In the genomic region with DNA sequence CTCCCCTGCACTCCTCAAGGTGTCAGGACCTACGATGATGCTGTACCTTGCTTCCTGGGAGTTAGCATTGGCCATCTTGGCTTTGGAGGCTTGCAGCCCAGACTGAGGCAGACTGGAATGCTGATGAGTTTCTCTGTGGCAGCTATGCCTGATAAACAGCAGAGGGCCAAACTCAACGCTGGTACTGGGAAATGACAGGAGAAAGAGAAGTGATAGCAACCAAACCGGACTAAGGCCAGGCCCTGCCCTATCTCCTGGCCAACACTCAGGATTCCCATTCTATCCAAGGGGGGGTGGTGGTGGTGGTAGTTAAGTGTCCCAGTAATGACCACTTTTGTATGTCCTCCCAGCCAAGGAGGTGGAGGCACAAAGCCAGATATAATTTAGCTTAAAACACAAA, we compare ENCODE assay signal across 14 cellular contexts.
DNase-seq lines count a peak whose midpoint lies in the region; ATAC-seq and TF ChIP-seq lines count a peak whose summit lies in the region.
"Had no signal": no experiment of that assay in that cellular context is flagged by ENCODE, and none has a peak within 500 bp of the region (broad histone marks: within the 10 kb centered on the region; RNA-seq: fewer than 3 reads in every experiment).

No MANE protein-coding gene starts in this region.

- BruUV-seq in Calu3 (replicated peaks; lab: Mats Ljungman, UMichigan) = no TSS peak

- CTCF ChIA-PET in Calu3 (lab: Charles Lee) = no interaction called here
- CTCF ChIA-PET in HEK293 (lab: Yijun Ruan, JAX) = interaction anchor here (0.6 to 1.9 kb wide), 4 partner anchors 11 to 592 kb away, joined by 3 to 6 read pairs (median 4); no protein-coding TSS in a partner anchor

- intact Hi-C loops in Calu3 (cut with micrococcal nuclease; ENCODE audit: unreplicated experiment) = no loop called here

- TF ChIP-seq CTCF in Calu3 (IDR thresholded peaks at IDR 0.05; ENCODE audit: unreplicated experiment) = no peak
- TF ChIP-seq CTCF in HEK293 (tag by site-specific recombination; IDR thresholded peaks at IDR 0.05) = 0 out of 2 replicates have a peak, but pooled peaks have one; percentile 24
- peak; percentile 45 for TF ChIP-seq CTCF in brain microvascular endothelial cell (IDR thresholded peaks at IDR 0.05; ENCODE audit: low read depth, low read length, missing control alignments)

- H3K27me3 ChIP-seq in brain microvascular endothelial cell (replicated peaks) = no peaks in the 10 kb centered on the region
- H3K27me3 ChIP-seq: gastroesophageal sphincter had no signal

- H3K27ac ChIP-seq in HEK293 (ENCODE audit: extremely low read depth, low read depth, low read length) = no peak overlapping the region
- H3K27ac ChIP-seq in brain microvascular endothelial cell = no peak overlapping the region
- H3K27ac ChIP-seq: gastroesophageal sphincter had no signal

- H3K4me1 Mint-ChIP-seq in Calu3 (ENCODE audit: low read depth, unreplicated experiment) = no peaks in the 10 kb centered on the region

- H3K9me3 Mint-ChIP-seq in Calu3 (ENCODE audit: low read depth, unreplicated experiment) = no peaks in the 10 kb centered on the region
- H3K9me3 Mint-ChIP-seq in activated naive CD4-positive, alpha-beta T cell treated with anti-CD3 and anti-CD28 coated beads, Interleukin-2, amount 50 U/mL, for 72 hours = no peaks in the 10 kb centered on the region
- H3K9me3 Mint-ChIP-seq: nephron had no signal

- POLR2A ChIA-PET in HEK293 (lab: Yijun Ruan, JAX) = no interaction called here

- H3K9me3 ChIP-seq in HEK293 (ENCODE audit: control insufficient read depth, insufficient read depth, low read depth, low read length) = no peaks in the 10 kb centered on the region
- H3K9me3 ChIP-seq: gastroesophageal sphincter had no signal

- H3K4me3 Mint-ChIP-seq in Calu3 (ENCODE audit: low read depth, unreplicated experiment) = no peak overlapping the region
- H3K4me3 Mint-ChIP-seq: nephron had no signal

- H3K4me3 ChIP-seq in HEK293 (ENCODE audit: low read depth, low read length) = no peak overlapping the region
- H3K4me3 ChIP-seq in brain microvascular endothelial cell (ENCODE audit: low read depth, low read length) = no peak overlapping the region
- H3K4me3 ChIP-seq: gastroesophageal sphincter had no signal

- no peaks in the 10 kb centered on the region for H3K4me1 ChIP-seq in HEK293 (ENCODE audit: control insufficient read depth, insufficient read depth, low read length)
- H3K4me1 ChIP-seq: gastroesophageal sphincter had no signal

- in situ Hi-C loops in brain microvascular endothelial cell (cut with HindIII; ENCODE audit: low pct_ligation_motif_present, low sequenced_read_pairs) = no loop called here

- ATAC-seq in left lobe of liver = peak; percentile 39
- ATAC-seq in GM18909 (IDR thresholded peaks at IDR 0.05; ENCODE audit: poor library complexity, unreplicated experiment) = no peak
- ATAC-seq in activated naive CD4-positive, alpha-beta T cell treated with anti-CD3 and anti-CD28 coated beads, Interleukin-2, amount 50 U/mL, for 72 hours = no peak
- ATAC-seq: gastroesophageal sphincter, left colon had no signal

- DNase-seq in Calu3 = peak; percentile 6
- DNase-seq in brain microvascular endothelial cell = no peak
- DNase-seq in left lobe of liver (ENCODE audit: low spot score) = no peak
- DNase-seq in NCI-H1930 (lab: John Stamatoyannopoulos, UW) = no peak
- DNase-seq in effector CD4-positive, alpha-beta T cell = no peak
- no peak for DNase-seq in activated naive CD4-positive, alpha-beta T cell treated with anti-CD3 and anti-CD28 coated beads, Interleukin-2, amount 50 U/mL, for 72 hours (ENCODE audit: low spot score in 2 of 2)
- DNase-seq: activated CD4-positive, alpha-beta T cell treated with anti-CD3 and anti-CD28 coated beads for 1 hour; activated T-cell treated with anti-CD3 and anti-CD28 coated beads, Interleukin-2, amount 50 U/mL, for 1 hour; C1 segment of cervical spinal cord; left colon had no signal

- no peaks in the 10 kb centered on the region for H3K36me3 Mint-ChIP-seq in Calu3 (ENCODE audit: insufficient read depth, unreplicated experiment)
- no peaks in the 10 kb centered on the region for H3K36me3 Mint-ChIP-seq in activated naive CD4-positive, alpha-beta T cell treated with anti-CD3 and anti-CD28 coated beads, Interleukin-2, amount 50 U/mL, for 72 hours

- H3K27ac Mint-ChIP-seq in Calu3 (ENCODE audit: unreplicated experiment) = no peak overlapping the region
- no peak overlapping the region for H3K27ac Mint-ChIP-seq in activated naive CD4-positive, alpha-beta T cell treated with anti-CD3 and anti-CD28 coated beads, Interleukin-2, amount 50 U/mL, for 72 hours
- H3K27ac Mint-ChIP-seq: nephron had no signal

- H3K27me3 Mint-ChIP-seq in Calu3 (ENCODE audit: unreplicated experiment) = no peaks in the 10 kb centered on the region

- no peaks in the 10 kb centered on the region for H3K36me3 ChIP-seq in HEK293 (ENCODE audit: control insufficient read depth in 2 of 2, insufficient read depth in 1 of 2, low read length in 2 of 2)
- no peaks in the 10 kb centered on the region for H3K36me3 ChIP-seq in brain microvascular endothelial cell (replicated peaks)
- H3K36me3 ChIP-seq: gastroesophageal sphincter had no signal

TF ChIP-seq in HEK293, 187 proteins besides CTCF, POLR2A, EP300 and RAD21 (continues in another document):
- no peak for TF ChIP-seq ZNF146 (tag by site-specific recombination; IDR thresholded peaks at IDR 0.05)
- TF ChIP-seq FEZF1 (tag by site-specific recombination; IDR thresholded peaks at IDR 0.05) = no peak
- no peak for TF ChIP-seq ZNF280D (tag by site-specific recombination; IDR thresholded peaks at IDR 0.05)
- no peak for TF ChIP-seq ZNF768 (tag by site-specific recombination; IDR thresholded peaks at IDR 0.05)
- no peak for TF ChIP-seq HOXD13 (CRISPR knock-in tag; IDR thresholded peaks at IDR 0.05; ENCODE audit: borderline replicate concordance)
- TF ChIP-seq REPIN1 (tag by site-specific recombination; IDR thresholded peaks at IDR 0.05; ENCODE audit: low read depth) = no peak
- TF ChIP-seq SCRT2 (tag by site-specific recombination; IDR thresholded peaks at IDR 0.05) = no peak
- TF ChIP-seq ZNF791 (tag by site-specific recombination; IDR thresholded peaks at IDR 0.05) = no peak
- TF ChIP-seq ZFP3 (tag by site-specific recombination; IDR thresholded peaks at IDR 0.05; ENCODE audit: low read depth) = no peak
- no peak for TF ChIP-seq ZNF571 (tag by site-specific recombination; IDR thresholded peaks at IDR 0.05)
- no peak for TF ChIP-seq ZBTB20 (tag by site-specific recombination; IDR thresholded peaks at IDR 0.05)
- TF ChIP-seq, protein P1, sequence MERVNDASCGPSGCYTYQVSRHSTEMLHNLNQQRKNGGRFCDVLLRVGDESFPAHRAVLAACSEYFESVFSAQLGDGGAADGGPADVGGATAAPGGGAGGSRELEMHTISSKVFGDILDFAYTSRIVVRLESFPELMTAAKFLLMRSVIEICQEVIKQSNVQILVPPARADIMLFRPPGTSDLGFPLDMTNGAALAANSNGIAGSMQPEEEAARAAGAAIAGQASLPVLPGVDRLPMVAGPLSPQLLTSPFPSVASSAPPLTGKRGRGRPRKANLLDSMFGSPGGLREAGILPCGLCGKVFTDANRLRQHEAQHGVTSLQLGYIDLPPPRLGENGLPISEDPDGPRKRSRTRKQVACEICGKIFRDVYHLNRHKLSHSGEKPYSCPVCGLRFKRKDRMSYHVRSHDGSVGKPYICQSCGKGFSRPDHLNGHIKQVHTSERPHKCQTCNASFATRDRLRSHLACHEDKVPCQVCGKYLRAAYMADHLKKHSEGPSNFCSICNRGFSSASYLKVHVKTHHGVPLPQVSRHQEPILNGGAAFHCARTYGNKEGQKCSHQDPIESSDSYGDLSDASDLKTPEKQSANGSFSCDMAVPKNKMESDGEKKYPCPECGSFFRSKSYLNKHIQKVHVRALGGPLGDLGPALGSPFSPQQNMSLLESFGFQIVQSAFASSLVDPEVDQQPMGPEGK (tag by site-specific recombination; IDR thresholded peaks at IDR 0.05) = no peak
- TF ChIP-seq ZNF561 (tag by site-specific recombination; IDR thresholded peaks at IDR 0.05; ENCODE audit: borderline replicate concordance) = no peak
- TF ChIP-seq, protein P2, sequence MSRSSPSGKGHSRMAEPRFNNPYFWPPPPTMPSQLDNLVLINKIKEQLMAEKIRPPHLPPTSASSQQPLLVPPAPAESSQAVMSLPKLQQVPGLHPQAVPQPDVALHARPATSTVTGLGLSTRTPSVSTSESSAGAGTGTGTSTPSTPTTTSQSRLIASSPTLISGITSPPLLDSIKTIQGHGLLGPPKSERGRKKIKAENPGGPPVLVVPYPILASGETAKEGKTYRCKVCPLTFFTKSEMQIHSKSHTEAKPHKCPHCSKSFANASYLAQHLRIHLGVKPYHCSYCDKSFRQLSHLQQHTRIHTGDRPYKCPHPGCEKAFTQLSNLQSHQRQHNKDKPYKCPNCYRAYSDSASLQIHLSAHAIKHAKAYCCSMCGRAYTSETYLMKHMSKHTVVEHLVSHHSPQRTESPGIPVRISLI (tag by site-specific recombination; IDR thresholded peaks at IDR 0.05) = no peak
- TF ChIP-seq OVOL3 (tag by site-specific recombination; IDR thresholded peaks at IDR 0.05) = no peak
- TF ChIP-seq ZNF621 (tag by site-specific recombination; IDR thresholded peaks at IDR 0.05) = no peak
- TF ChIP-seq ZNF184 (tag by site-specific recombination; IDR thresholded peaks at IDR 0.05) = no peak
- no peak for TF ChIP-seq ZFP69B (tag by site-specific recombination; IDR thresholded peaks at IDR 0.05)
